Comparison of ENCODE assay signal across 12 cellular contexts in the genomic region with DNA sequence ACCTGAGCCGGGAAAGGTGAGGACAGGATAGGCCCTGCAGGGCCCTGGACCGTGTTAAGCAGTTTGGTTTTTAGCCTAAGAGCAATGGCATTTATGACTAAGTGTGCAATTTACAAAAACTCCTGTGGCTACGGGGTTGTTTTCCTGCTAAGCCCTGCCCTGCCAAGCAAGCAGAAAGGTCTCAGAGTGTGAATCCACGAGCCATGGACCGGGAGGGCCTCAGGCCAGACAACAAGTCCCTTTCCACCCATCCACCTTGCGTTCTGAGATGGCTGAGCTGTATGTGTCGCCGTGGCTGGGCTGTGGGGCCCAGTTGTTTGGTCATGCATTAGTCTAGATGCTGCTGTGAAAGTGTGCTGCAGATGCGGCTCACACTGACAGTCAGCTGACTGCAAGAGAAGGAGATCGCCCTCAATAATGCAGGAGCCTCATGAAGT. TPM values are rescaled to one million over a fixed set of nuclear protein-coding genes. Genes with fewer than 3 reads are reported as not detected.
DNase-seq lines count a peak whose midpoint lies in the region; ATAC-seq, FAIRE-seq and TF ChIP-seq lines count a peak whose summit lies in the region.
"Had no signal": no experiment of that assay in that cellular context is flagged by ENCODE, and none has a peak within 500 bp of the region (broad histone marks: within the 10 kb centered on the region; RNA-seq: fewer than 3 reads in every experiment).

No MANE protein-coding gene starts in this region.

- peaks cover 47% of the 10 kb centered on the region for H3K4me1 Mint-ChIP-seq in chondrocyte (ENCODE audit: low read depth)

- H3K27ac ChIP-seq in muscle layer of colon (ENCODE audit: low read depth, low read length): peak overlapping the region; percentile 67
- H3K27ac ChIP-seq: upper lobe of right lung had no signal

- H3K4me3 ChIP-seq in AG10803 (ENCODE audit: low read length): no peak overlapping the region
- no peak overlapping the region for H3K4me3 ChIP-seq in muscle layer of colon (ENCODE audit: low read depth in 1 of 2, low read length in 2 of 2)
- H3K4me3 ChIP-seq: upper lobe of right lung had no signal

- H3K36me3 Mint-ChIP-seq in chondrocyte (ENCODE audit: low read depth): no peaks in the 10 kb centered on the region

- no peak overlapping the region for H3K9ac ChIP-seq in muscle layer of colon (ENCODE audit: low read length)

- H3K27me3 ChIP-seq in muscle layer of colon (ENCODE audit: control insufficient read depth in 1 of 2, insufficient read depth in 2 of 2, low read length in 2 of 2): no peaks in the 10 kb centered on the region
- H3K27me3 ChIP-seq: upper lobe of right lung had no signal

- H3K9me3 Mint-ChIP-seq in chondrocyte (ENCODE audit: low read depth): no peaks in the 10 kb centered on the region

- H3K27me3 Mint-ChIP-seq in chondrocyte (ENCODE audit: low read depth): no peaks in the 10 kb centered on the region

- H3K4me1 ChIP-seq in muscle layer of colon (ENCODE audit: insufficient read depth, low read length): peaks cover 38% of the 10 kb centered on the region

- H3K36me3 ChIP-seq in muscle layer of colon (ENCODE audit: insufficient read depth, low read length): no peaks in the 10 kb centered on the region
- H3K36me3 ChIP-seq: upper lobe of right lung had no signal

- peak; percentile 68 for DNase-seq in AG10803 (ENCODE audit: low read depth)
- DNase-seq in HTR-8/SVneo (ENCODE audit: insufficient read length, low spot score): no peak
- DNase-seq in chondrocyte (ENCODE audit: low spot score): no peak
- no peak for DNase-seq in Ammon's horn (ENCODE audit: low spot score)
- DNase-seq in GM19238 (ENCODE audit: insufficient read length, low spot score): no peak
- DNase-seq: activated gamma-delta T cell treated with Interleukin-2 at 50 U/mL for 16 hours, NCI-H510A treated with DMSO at 0.1 percent for 48 hours, T-helper 9 cell, upper lobe of right lung had no signal

- TF ChIP-seq CTCF in AG10803 (conservative IDR thresholded peaks at IDR 0.05; ENCODE audit: low read length): no peak
- no peak for TF ChIP-seq CTCF in chondrocyte (IDR thresholded peaks at IDR 0.05)

- no peak for ATAC-seq in HG02798 (IDR thresholded peaks at IDR 0.05; ENCODE audit: poor library complexity, unreplicated experiment)
- no peak for ATAC-seq in HG02623 (IDR thresholded peaks at IDR 0.05; ENCODE audit: unreplicated experiment)
- ATAC-seq: upper lobe of right lung had no signal

- peak overlapping the region; percentile 70 for H3K27ac Mint-ChIP-seq in chondrocyte (ENCODE audit: unreplicated experiment)

- H3K4me3 Mint-ChIP-seq in chondrocyte (ENCODE audit: unreplicated experiment): no peak overlapping the region

- peak; percentile 60 for FAIRE-seq in HTR-8/SVneo (lab: Jason Lieb, UNC)

- H3K9me3 ChIP-seq in muscle layer of colon (ENCODE audit: low read length): no peaks in the 10 kb centered on the region
- H3K9me3 ChIP-seq: upper lobe of right lung had no signal

RNA-seq across cellular contexts. Expression of a gene that starts 33.9 kb away (rescaled TPM):
- total RNA-seq in chondrocyte: 107 to 119 TPM (median 118 TPM) in 3 replicates
